1 cellular context compared by ENCODE assay signal in genomic region chr1:89005286-89006151, GRCh38.
TF ChIP-seq lines count a peak whose summit lies in the region.

No MANE protein-coding gene starts in this region.

TF ChIP-seq in GM23338, 12 proteins besides CTCF, POLR2A, EP300 and RAD21 (continued from another document):
- TF ChIP-seq, protein P1, sequence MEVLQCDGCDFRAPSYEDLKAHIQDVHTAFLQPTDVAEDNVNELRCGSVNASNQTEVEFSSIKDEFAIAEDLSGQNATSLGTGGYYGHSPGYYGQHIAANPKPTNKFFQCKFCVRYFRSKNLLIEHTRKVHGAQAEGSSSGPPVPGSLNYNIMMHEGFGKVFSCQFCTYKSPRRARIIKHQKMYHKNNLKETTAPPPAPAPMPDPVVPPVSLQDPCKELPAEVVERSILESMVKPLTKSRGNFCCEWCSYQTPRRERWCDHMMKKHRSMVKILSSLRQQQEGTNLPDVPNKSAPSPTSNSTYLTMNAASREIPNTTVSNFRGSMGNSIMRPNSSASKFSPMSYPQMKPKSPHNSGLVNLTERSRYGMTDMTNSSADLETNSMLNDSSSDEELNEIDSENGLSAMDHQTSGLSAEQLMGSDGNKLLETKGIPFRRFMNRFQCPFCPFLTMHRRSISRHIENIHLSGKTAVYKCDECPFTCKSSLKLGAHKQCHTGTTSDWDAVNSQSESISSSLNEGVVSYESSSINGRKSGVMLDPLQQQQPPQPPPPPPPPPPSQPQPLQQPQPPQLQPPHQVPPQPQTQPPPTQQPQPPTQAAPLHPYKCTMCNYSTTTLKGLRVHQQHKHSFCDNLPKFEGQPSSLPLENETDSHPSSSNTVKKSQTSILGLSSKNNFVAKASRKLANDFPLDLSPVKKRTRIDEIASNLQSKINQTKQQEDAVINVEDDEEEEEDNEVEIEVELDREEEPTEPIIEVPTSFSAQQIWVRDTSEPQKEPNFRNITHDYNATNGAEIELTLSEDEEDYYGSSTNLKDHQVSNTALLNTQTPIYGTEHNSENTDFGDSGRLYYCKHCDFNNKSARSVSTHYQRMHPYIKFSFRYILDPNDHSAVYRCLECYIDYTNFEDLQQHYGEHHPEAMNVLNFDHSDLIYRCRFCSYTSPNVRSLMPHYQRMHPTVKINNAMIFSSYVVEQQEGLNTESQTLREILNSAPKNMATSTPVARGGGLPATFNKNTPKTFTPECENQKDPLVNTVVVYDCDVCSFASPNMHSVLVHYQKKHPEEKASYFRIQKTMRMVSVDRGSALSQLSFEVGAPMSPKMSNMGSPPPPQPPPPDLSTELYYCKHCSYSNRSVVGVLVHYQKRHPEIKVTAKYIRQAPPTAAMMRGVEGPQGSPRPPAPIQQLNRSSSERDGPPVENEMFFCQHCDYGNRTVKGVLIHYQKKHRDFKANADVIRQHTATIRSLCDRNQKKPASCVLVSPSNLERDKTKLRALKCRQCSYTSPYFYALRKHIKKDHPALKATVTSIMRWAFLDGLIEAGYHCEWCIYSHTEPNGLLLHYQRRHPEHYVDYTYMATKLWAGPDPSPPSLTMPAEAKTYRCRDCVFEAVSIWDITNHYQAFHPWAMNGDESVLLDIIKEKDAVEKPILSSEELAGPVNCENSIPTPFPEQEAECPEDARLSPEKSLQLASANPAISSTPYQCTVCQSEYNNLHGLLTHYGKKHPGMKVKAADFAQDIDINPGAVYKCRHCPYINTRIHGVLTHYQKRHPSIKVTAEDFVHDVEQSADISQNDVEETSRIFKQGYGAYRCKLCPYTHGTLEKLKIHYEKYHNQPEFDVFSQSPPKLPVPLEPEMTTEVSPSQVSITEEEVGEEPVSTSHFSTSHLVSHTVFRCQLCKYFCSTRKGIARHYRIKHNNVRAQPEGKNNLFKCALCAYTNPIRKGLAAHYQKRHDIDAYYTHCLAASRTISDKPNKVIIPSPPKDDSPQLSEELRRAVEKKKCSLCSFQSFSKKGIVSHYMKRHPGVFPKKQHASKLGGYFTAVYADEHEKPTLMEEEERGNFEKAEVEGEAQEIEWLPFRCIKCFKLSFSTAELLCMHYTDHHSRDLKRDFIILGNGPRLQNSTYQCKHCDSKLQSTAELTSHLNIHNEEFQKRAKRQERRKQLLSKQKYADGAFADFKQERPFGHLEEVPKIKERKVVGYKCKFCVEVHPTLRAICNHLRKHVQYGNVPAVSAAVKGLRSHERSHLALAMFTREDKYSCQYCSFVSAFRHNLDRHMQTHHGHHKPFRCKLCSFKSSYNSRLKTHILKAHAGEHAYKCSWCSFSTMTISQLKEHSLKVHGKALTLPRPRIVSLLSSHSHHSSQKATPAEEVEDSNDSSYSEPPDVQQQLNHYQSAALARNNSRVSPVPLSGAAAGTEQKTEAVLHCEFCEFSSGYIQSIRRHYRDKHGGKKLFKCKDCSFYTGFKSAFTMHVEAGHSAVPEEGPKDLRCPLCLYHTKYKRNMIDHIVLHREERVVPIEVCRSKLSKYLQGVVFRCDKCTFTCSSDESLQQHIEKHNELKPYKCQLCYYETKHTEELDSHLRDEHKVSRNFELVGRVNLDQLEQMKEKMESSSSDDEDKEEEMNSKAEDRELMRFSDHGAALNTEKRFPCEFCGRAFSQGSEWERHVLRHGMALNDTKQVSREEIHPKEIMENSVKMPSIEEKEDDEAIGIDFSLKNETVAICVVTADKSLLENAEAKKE (CRISPR knock-in tag; IDR thresholded peaks at IDR 0.05): no peak
- TF ChIP-seq ZNF114 (CRISPR knock-in tag; IDR thresholded peaks at IDR 0.05): no peak
TF ChIP-seq in GM23338: peak in this region for 0.
